Comparison of ENCODE assay signal across 13 cellular contexts in genomic region chr3:170802164-170803151, GRCh38.
DNase-seq lines count a peak whose midpoint lies in the region; ATAC-seq and TF ChIP-seq lines count a peak whose summit lies in the region.
"Had no signal": no experiment of that assay in that cellular context is flagged by ENCODE, and none has a peak within 500 bp of the region (broad histone marks: within the 10 kb centered on the region; RNA-seq: fewer than 3 reads in every experiment).

No MANE protein-coding gene starts in this region.

- H4K91ac ChIP-seq in IMR-90 (ENCODE audit: insufficient read depth, low read depth, low read length) (peak overlapping the region; percentile 99), mesenchymal stem cell (ENCODE audit: low read length) (peak overlapping the region; percentile 34)

- no peaks in the 10 kb centered on the region for H3K9me3 Mint-ChIP-seq in endothelial cell (ENCODE audit: unreplicated experiment)

- H3K36me3 Mint-ChIP-seq in endothelial cell (ENCODE audit: low read depth, unreplicated experiment): no peaks in the 10 kb centered on the region
- H3K36me3 Mint-ChIP-seq: brain had no signal

- no peaks in the 10 kb centered on the region for H3K27me3 Mint-ChIP-seq in endothelial cell (ENCODE audit: unreplicated experiment)

- no peaks in the 10 kb centered on the region for H4K20me1 ChIP-seq in IMR-90 (ENCODE audit: insufficient read depth, low read length)

- peak overlapping the region; percentile 72 to 96 for H4K8ac ChIP-seq in IMR-90 (ENCODE audit: low read depth in 2 of 2, low read length in 2 of 2)
- no peak overlapping the region for H4K8ac ChIP-seq in mesenchymal stem cell (ENCODE audit: low read length)

- peaks cover 0 to 3% of the 10 kb centered on the region in 2 experiments; a peak in 1 of 4 replicates for H3K79me1 ChIP-seq in IMR-90 (ENCODE audit: low read depth in 1 of 2, low read length in 2 of 2)
- no peaks in the 10 kb centered on the region for H3K79me1 ChIP-seq in mesenchymal stem cell (replicated peaks; ENCODE audit: low read length, poor library complexity, severe bottlenecking)

- no peak overlapping the region for H3K4me3 ChIP-seq in AG04450 (ENCODE audit: low read depth, low read length)
- H3K4me3 ChIP-seq in IMR-90 (ENCODE audit: insufficient read depth, low read depth, low read length): no peak overlapping the region
- H3K4me3 ChIP-seq in cardiac fibroblast (replicated peaks in 1 of 2; ENCODE audit: low read depth in 2 of 2, low read length in 2 of 2): no peak overlapping the region
- no peak overlapping the region for H3K4me3 ChIP-seq in mesenchymal stem cell (ENCODE audit: insufficient read depth in 1 of 2, low read depth in 1 of 2, low read length in 2 of 2)
- H3K4me3 ChIP-seq: tibial artery had no signal

- H2AK9ac ChIP-seq in IMR-90 (replicated peaks; ENCODE audit: low read depth, low read length, poor library complexity): peak overlapping the region; percentile 95

- H2BK12ac ChIP-seq in mesenchymal stem cell (ENCODE audit: low read length in 2 of 2): peak overlapping the region; percentile 61 to 99

- H3K4ac ChIP-seq in IMR-90 (ENCODE audit: low read depth, low read length) (peak overlapping the region; percentile 100), mesenchymal stem cell (ENCODE audit: low read depth in 1 of 2, low read length in 2 of 2) (peak overlapping the region; percentile 83 to 96)

- peak overlapping the region; percentile 98; the same call in 2 of the 3 replicates for H2BK15ac ChIP-seq in IMR-90 (ENCODE audit: low read depth, low read length)
- H2BK15ac ChIP-seq in mesenchymal stem cell (ENCODE audit: low read depth, poor library complexity, severe bottlenecking): no peak overlapping the region

- peak overlapping the region; percentile 64 for H3K9ac ChIP-seq in IMR-90 (ENCODE audit: low read depth, low read length)
- H3K9ac ChIP-seq in mesenchymal stem cell (ENCODE audit: low read length): peak overlapping the region; percentile 86

- H3K27me3 ChIP-seq in AG04450 (ENCODE audit: control insufficient read depth, insufficient read depth, low read length): no peaks in the 10 kb centered on the region
- H3K27me3 ChIP-seq in IMR-90 (ENCODE audit: control insufficient read depth, insufficient read depth, low read length): no peaks in the 10 kb centered on the region
- H3K27me3 ChIP-seq in mesenchymal stem cell (ENCODE audit: control insufficient read depth in 1 of 2, insufficient read depth in 1 of 2, low read length in 2 of 2): no peaks in the 10 kb centered on the region
- H3K27me3 ChIP-seq: tibial artery had no signal

- H2BK120ac ChIP-seq in IMR-90 (ENCODE audit: low read depth, low read length) (peak overlapping the region; percentile 100), mesenchymal stem cell (ENCODE audit: low read depth, low read length) (peak overlapping the region; percentile 98)

- H3K14ac ChIP-seq in IMR-90 (replicated peaks; ENCODE audit: low read depth, low read length) (peak overlapping the region; percentile 98), mesenchymal stem cell (ENCODE audit: low read length in 2 of 2) (no peak overlapping the region)

- H2BK5ac ChIP-seq in IMR-90 (ENCODE audit: low read depth, low read length, poor library complexity, severe bottlenecking): peak overlapping the region; percentile 95
- H2BK5ac ChIP-seq in mesenchymal stem cell (ENCODE audit: low read depth, low read length, poor library complexity, severe bottlenecking): peak overlapping the region; percentile 57

- POLR2A ChIA-PET in AG04450 (lab: Yijun Ruan, JAX) (interaction anchor here (0.6 to 3.0 kb wide), 24 partner anchors 9 to 388 kb away, joined by 3 to 32 read pairs (median 5); partner anchors contain the start of gene CLDN11), IMR-90 (lab: Charles Lee; ENCODE audit: unreplicated experiment) (interaction anchor here (0.5 to 1.5 kb wide), 6 partner anchors 51 to 389 kb away, joined by 3 to 4 read pairs (median 3); no protein-coding TSS in a partner anchor)

- H3K23ac ChIP-seq in IMR-90 (ENCODE audit: low read depth, low read length): peak overlapping the region; percentile 98
- H3K23ac ChIP-seq in mesenchymal stem cell (ENCODE audit: low read length in 2 of 2): no peak overlapping the region

- H4K5ac ChIP-seq in IMR-90 (ENCODE audit: low read depth, low read length): peak overlapping the region; percentile 99

- H3K56ac ChIP-seq in IMR-90 (ENCODE audit: extremely low read depth, insufficient read depth, low read length): peak overlapping the region; percentile 99

- CTCF ChIA-PET in AG04450 (lab: Charles Lee): interaction anchor here (0.5 to 3.2 kb wide), 10 partner anchors 10 to 392 kb away, joined by 3 to 27 read pairs (median 3); no protein-coding TSS in a partner anchor
- CTCF ChIA-PET in IMR-90 (lab: Yijun Ruan, JAX): interaction anchor here (0.9 to 1.7 kb wide), 8 partner anchors 9 to 389 kb away, joined by 3 to 7 read pairs (median 4); no protein-coding TSS in a partner anchor

- H3K4me1 Mint-ChIP-seq in endothelial cell (ENCODE audit: unreplicated experiment): no peaks in the 10 kb centered on the region
- H3K4me1 Mint-ChIP-seq: brain had no signal

- WGBS in IMR-90 (ENCODE audit: extremely low coverage in 2 of 2, insufficient read length in 1 of 2), 2 experiments: no CpG with 5 or more reads among the region's 7 CpGs
- WGBS in mesenchymal stem cell: 2% methylated on average over 6 of the region's 7 CpGs

- peaks cover 12% of the 10 kb centered on the region for H3K9me1 ChIP-seq in IMR-90 (ENCODE audit: insufficient read depth, low read length)

- no peak for TF ChIP-seq CTCF in AG04450 (IDR thresholded peaks at IDR 0.05; ENCODE audit: low read depth, low read length)
- TF ChIP-seq CTCF in IMR-90 (conservative IDR thresholded peaks at IDR 0.05; ENCODE audit: low read depth, low read length): no peak
- no peak for TF ChIP-seq CTCF in cardiac fibroblast (IDR thresholded peaks at IDR 0.05; ENCODE audit: low read depth, low read length)
- no peak for TF ChIP-seq CTCF in endothelial cell (IDR thresholded peaks at IDR 0.05; ENCODE audit: unreplicated experiment)

- DNase-seq in AG04450 (ENCODE audit: low read depth, low spot score): peak; percentile 95
- DNase-seq in IMR-90: peak; percentile 99
- DNase-seq in cardiac fibroblast (ENCODE audit: low read depth in 2 of 2): peak; percentile 94 to 95
- DNase-seq in mesenchymal stem cell: peak; percentile 99
- DNase-seq in stimulated activated CD8-positive, alpha-beta memory T cell treated with anti-CD3 and anti-CD28 coated beads, Interleukin-4, amount 100 ng/mL, for 48 hours: no peak
- DNase-seq in KG1 (lab: John Stamatoyannopoulos, UW): no peak
- no peak for DNase-seq in endothelial cell (ENCODE audit: low spot score)
- DNase-seq: activated CD4-positive, alpha-beta T cell treated with anti-CD3 and anti-CD28 coated beads for 48 hours; KBM-7 had no signal

- H3K36me3 ChIP-seq in IMR-90 (ENCODE audit: control insufficient read depth, insufficient read depth, low read length) (no peaks in the 10 kb centered on the region), mesenchymal stem cell (ENCODE audit: control insufficient read depth in 1 of 2, insufficient read depth in 2 of 2, low read depth in 1 of 2, low read length in 2 of 2) (no peaks in the 10 kb centered on the region)
- H3K36me3 ChIP-seq: tibial artery had no signal

- in situ Hi-C loops in IMR-90 (cut with MboI; ENCODE audit: low sequenced_read_pairs): loop anchor here (10.0 kb wide), 2 partner anchors 88 to 188 kb away; no protein-coding TSS in a partner anchor

- H2BK20ac ChIP-seq in IMR-90 (ENCODE audit: low read depth, low read length): peak overlapping the region; percentile 99

- H3K27ac Mint-ChIP-seq in endothelial cell (ENCODE audit: unreplicated experiment): no peak overlapping the region

- H3K4me2 ChIP-seq in IMR-90 (ENCODE audit: low read depth, low read length) (peak overlapping the region; percentile 59), mesenchymal stem cell (ENCODE audit: low read length, poor library complexity, severe bottlenecking) (no peak overlapping the region)

- dilution Hi-C loops in IMR-90 (cut with HindIII; ENCODE audit: low sequenced_read_pairs, unreplicated experiment): no loop called here

- H3K4me1 ChIP-seq in IMR-90 (ENCODE audit: control insufficient read depth, insufficient read depth, low read length): peaks cover 20% of the 10 kb centered on the region
- no peaks in the 10 kb centered on the region for H3K4me1 ChIP-seq in mesenchymal stem cell (ENCODE audit: control insufficient read depth, insufficient read depth, low read depth, low read length)

- H3K9me3 ChIP-seq in AG04450 (ENCODE audit: control insufficient read depth, insufficient read depth, low read length): no peaks in the 10 kb centered on the region; the same call in 1 of the 2 replicates
- H3K9me3 ChIP-seq in IMR-90 (ENCODE audit: control insufficient read depth, insufficient read depth, low read length): no peaks in the 10 kb centered on the region
- H3K9me3 ChIP-seq in mesenchymal stem cell (ENCODE audit: control insufficient read depth, low read length): peaks cover 4% of the 10 kb centered on the region

- intact Hi-C loops in IMR-90 (cut with micrococcal nuclease): loop anchor here (1.0 to 5.0 kb wide), 6 partner anchors 35 to 304 kb away; no protein-coding TSS in a partner anchor

- ATAC-seq in IMR-90 (ENCODE audit: low read depth): peak; percentile 88
- ATAC-seq in GM21619 (IDR thresholded peaks at IDR 0.05; ENCODE audit: unreplicated experiment): no peak

- no TSS peak for BruUV-seq in IMR-90 (replicated peaks; lab: Mats Ljungman, UMichigan)

- H3K4me3 Mint-ChIP-seq in endothelial cell (ENCODE audit: unreplicated experiment): no peak overlapping the region
- H3K4me3 Mint-ChIP-seq: brain had no signal

- TF ChIP-seq RAD21 in IMR-90 (IDR thresholded peaks at IDR 0.05; ENCODE audit: low read length): peak; percentile 20

- H3K27ac ChIP-seq in AG04450 (ENCODE audit: low read depth, low read length): peak overlapping the region; percentile 91
- peak overlapping the region; percentile 97 for H3K27ac ChIP-seq in IMR-90 (ENCODE audit: insufficient read depth, low read length)
- peak overlapping the region; percentile 92 for H3K27ac ChIP-seq in mesenchymal stem cell (ENCODE audit: low read length, poor library complexity, severe bottlenecking)
- H3K27ac ChIP-seq: C4-2B, tibial artery had no signal

- TF ChIP-seq POLR2A in IMR-90 (IDR thresholded peaks at IDR 0.05; ENCODE audit: low read depth, low read length): no peak

- H3K18ac ChIP-seq in IMR-90 (ENCODE audit: low read depth, low read length) (peak overlapping the region; percentile 100), mesenchymal stem cell (ENCODE audit: low read depth in 1 of 2, low read length in 2 of 2) (peak overlapping the region; percentile 90 to 99)

- H2AK5ac ChIP-seq in IMR-90 (ENCODE audit: low read depth, low read length): peak overlapping the region; percentile 99
- H2AK5ac ChIP-seq in mesenchymal stem cell (ENCODE audit: low read length, severe bottlenecking): peak overlapping the region; percentile 19

- peak overlapping the region; percentile 81 for H2AFZ ChIP-seq in IMR-90 (replicated peaks; ENCODE audit: low read length, poor library complexity)
- no peak overlapping the region for H2AFZ ChIP-seq in mesenchymal stem cell (ENCODE audit: low read depth, low read length)

TF ChIP-seq in IMR-90, 13 proteins besides CTCF, POLR2A, EP300 and RAD21 (continues in another document):
- peak; percentile 10 for TF ChIP-seq SMC3 (IDR thresholded peaks at IDR 0.05; ENCODE audit: low read depth, low read length)
- 0 out of 2 replicates have a peak, but pooled peaks have one; percentile 32 for TF ChIP-seq MXI1 (IDR thresholded peaks at IDR 0.05; ENCODE audit: borderline replicate concordance, low read depth, low read length)

Comparison
In these comparisons a context has a peak if more than half of its experiments do, and no peak if none do; other contexts are left out.
1. DNase-seq: peak in AG04450 (single experiment), IMR-90 (single experiment), cardiac fibroblast (2 of 2) and mesenchymal stem cell (single experiment); none in stimulated activated CD8-positive, alpha-beta memory T cell treated with anti-CD3 and anti-CD28 coated beads, Interleukin-4, amount 100 ng/mL, for 48 hours (single experiment), KG1 (single experiment) and endothelial cell (single experiment).
2. Peak in every context shown above with its lines, with median percentiles within 50 percentile points of each other: H3K27ac ChIP-seq.